Comparison of ENCODE assay signal across 8 cellular contexts in genomic region chr9:38227061-38227540, GRCh38.
DNase-seq lines count a peak whose midpoint lies in the region; ATAC-seq and TF ChIP-seq lines count a peak whose summit lies in the region.

No MANE protein-coding gene starts in this region.

- H3K27ac Mint-ChIP-seq in activated T-cell treated with anti-CD3 and anti-CD28 coated beads, Interleukin-2, amount 50 U/mL, for 72 hours, result no peak overlapping the region

- peak overlapping the region; percentile 70 for H3K27ac ChIP-seq in AG04450 (ENCODE audit: low read depth, low read length)
- no peak overlapping the region for H3K27ac ChIP-seq in Peyer's patch

- H3K9me3 ChIP-seq in AG04450 (ENCODE audit: control insufficient read depth, insufficient read depth, low read length), result no peaks in the 10 kb centered on the region
- H3K9me3 ChIP-seq in Peyer's patch, result no peaks in the 10 kb centered on the region

- peaks cover 17% of the 10 kb centered on the region for H3K4me1 Mint-ChIP-seq in activated T-cell treated with anti-CD3 and anti-CD28 coated beads, Interleukin-2, amount 50 U/mL, for 72 hours (ENCODE audit: low read depth)

- H3K36me3 Mint-ChIP-seq in activated T-cell treated with anti-CD3 and anti-CD28 coated beads, Interleukin-2, amount 50 U/mL, for 72 hours (ENCODE audit: insufficient read depth in 2 of 2), result peaks cover 0 to 2% of the 10 kb centered on the region in 2 donors

- POLR2A ChIA-PET in AG04450 (lab: Yijun Ruan, JAX), result no interaction called here

- H3K36me3 ChIP-seq in Peyer's patch, result no peaks in the 10 kb centered on the region

- peak overlapping the region; percentile 31 for H3K4me3 ChIP-seq in AG04450 (ENCODE audit: low read depth, low read length)
- peak overlapping the region in 1 of 4 donors; percentile 6 for H3K4me3 ChIP-seq in Peyer's patch
- peak overlapping the region; percentile 8 for H3K4me3 ChIP-seq in retinal pigment epithelial cell (ENCODE audit: low read length)

- H3K27me3 ChIP-seq in AG04450 (ENCODE audit: control insufficient read depth, insufficient read depth, low read length), result peaks cover 28% of the 10 kb centered on the region
- no peaks in the 10 kb centered on the region for H3K27me3 ChIP-seq in Peyer's patch

- TF ChIP-seq CTCF in AG04450 (IDR thresholded peaks at IDR 0.05; ENCODE audit: low read depth, low read length), result no peak
- no peak for TF ChIP-seq CTCF in Peyer's patch (IDR thresholded peaks at IDR 0.05)
- TF ChIP-seq CTCF in retinal pigment epithelial cell (conservative IDR thresholded peaks at IDR 0.05; ENCODE audit: low read depth, low read length), result no peak

- ATAC-seq in GM19035 (IDR thresholded peaks at IDR 0.05; ENCODE audit: unreplicated experiment) (peak; percentile 53), GM19324 (IDR thresholded peaks at IDR 0.05; ENCODE audit: low FRiP score, unreplicated experiment) (no peak)
- peak; percentile 83 to 88 for ATAC-seq in activated T-cell treated with anti-CD3 and anti-CD28 coated beads, Interleukin-2, amount 50 U/mL, for 72 hours (replicated peaks in 1 of 2)

- TF ChIP-seq POLR2A in Peyer's patch (IDR thresholded peaks at IDR 0.05), result no peak

- peaks cover 0 to 5% (median 0%) of the 10 kb centered on the region in 4 donors for H3K4me1 ChIP-seq in Peyer's patch

- CTCF ChIA-PET in AG04450 (lab: Charles Lee), result interaction anchor here (1.5 to 1.7 kb wide), 2 partner anchors 37 to 139 kb away, joined by 5 read pairs; no protein-coding TSS in a partner anchor

- no peaks in the 10 kb centered on the region for H3K27me3 Mint-ChIP-seq in activated T-cell treated with anti-CD3 and anti-CD28 coated beads, Interleukin-2, amount 50 U/mL, for 72 hours (ENCODE audit: low read depth)

- no peaks in the 10 kb centered on the region for H3K9me3 Mint-ChIP-seq in activated T-cell treated with anti-CD3 and anti-CD28 coated beads, Interleukin-2, amount 50 U/mL, for 72 hours

- peak; percentile 80 for DNase-seq in AG04450 (ENCODE audit: low read depth, low spot score)
- peak; percentile 26 for DNase-seq in LHCN-M2 (ENCODE audit: low read depth)
- peak in 2 of 3 donors; percentile 33 to 56 for DNase-seq in Peyer's patch
- peak; percentile 70 to 73 for DNase-seq in activated T-cell treated with anti-CD3 and anti-CD28 coated beads, Interleukin-2, amount 50 U/mL, for 72 hours
- DNase-seq in globus pallidus (ENCODE audit: low spot score), result peak; percentile 9
- peak; percentile 59 for DNase-seq in retinal pigment epithelial cell (ENCODE audit: low read depth)

- peak overlapping the region; percentile 70 to 75 for H3K4me3 Mint-ChIP-seq in activated T-cell treated with anti-CD3 and anti-CD28 coated beads, Interleukin-2, amount 50 U/mL, for 72 hours

Comparison
In these comparisons a context has a peak if more than half of its experiments do, and no peak if none do; other contexts are left out.
1. DNase-seq: peak in every context shown above with its lines; median percentile 80 in AG04450; 72 in activated T-cell treated with anti-CD3 and anti-CD28 coated beads, Interleukin-2, amount 50 U/mL, for 72 hours; 59 in retinal pigment epithelial cell; 44 in Peyer's patch; 26 in LHCN-M2; 9 in globus pallidus.